8 cellular contexts compared by ENCODE assay signal in genomic region chr9:89606049-89606481, GRCh38. TPM values are rescaled to one million over a fixed set of nuclear protein-coding genes. Genes with fewer than 3 reads are reported as not detected.
DNase-seq lines count a peak whose midpoint lies in the region; ATAC-seq and TF ChIP-seq lines count a peak whose summit lies in the region.

No MANE protein-coding gene starts in this region.

- no peaks in the 10 kb centered on the region for H4K20me1 ChIP-seq in hepatocyte (ENCODE audit: insufficient read depth, poor library complexity, severe bottlenecking)

- H3K79me2 ChIP-seq in hepatocyte = peaks cover 8% of the 10 kb centered on the region

- H3K27ac ChIP-seq in hepatocyte = peak overlapping the region; percentile 89

- peak; percentile 87 for DNase-seq in AG20443 (ENCODE audit: low spot score)
- DNase-seq in T-helper 2 cell = peak in 4 of 5 experiments; percentile 18 to 55 (median 25)
- peak; percentile 87 for DNase-seq in hepatocyte (ENCODE audit: low spot score)
- DNase-seq in posterior cingulate gyrus = peak; percentile 44 to 93 (median 58)

- H3K4me3 Mint-ChIP-seq in brain = peak overlapping the region; percentile 88 to 98 (median 93)

- TF ChIP-seq CTCF in brain (conservative IDR thresholded peaks at IDR 0.05) (no peak), hepatocyte (IDR thresholded peaks at IDR 0.05; ENCODE audit: poor library complexity) (no peak)

- ATAC-seq in HG02642 (IDR thresholded peaks at IDR 0.05; ENCODE audit: poor library complexity, unreplicated experiment) (peak; percentile 16), GM21367 (IDR thresholded peaks at IDR 0.05; ENCODE audit: unreplicated experiment) (no peak), GM18867 (IDR thresholded peaks at IDR 0.05; ENCODE audit: unreplicated experiment) (no peak)

- peak overlapping the region; percentile 78 to 99 (median 95) for H3K27ac Mint-ChIP-seq in brain

- H3K4me1 ChIP-seq in hepatocyte (ENCODE audit: insufficient read depth) = peaks cover 27% of the 10 kb centered on the region

- no peaks in the 10 kb centered on the region for H3K9me2 ChIP-seq in hepatocyte (replicated peaks; ENCODE audit: insufficient read depth)

- H3K4me3 ChIP-seq in hepatocyte = peak overlapping the region; percentile 92

- H3K36me3 ChIP-seq in hepatocyte (replicated peaks; ENCODE audit: insufficient read depth, low read depth) = no peaks in the 10 kb centered on the region

- whole genome bisulfite sequencing in hepatocyte (ENCODE audit: low lambda C conversion rate, missing lambda C conversion rate) = 2% methylated on average over 36 of the region's 36 CpGs

- peaks cover 0 to 3% (median 3%) of the 10 kb centered on the region in 5 experiments for H3K9me3 Mint-ChIP-seq in brain

- H3K4me1 Mint-ChIP-seq in brain = peaks cover 49% of the 10 kb centered on the region

- no peaks in the 10 kb centered on the region for H3K9me3 ChIP-seq in hepatocyte (ENCODE audit: low read depth)

- intact Hi-C loops in posterior cingulate gyrus (cut with DNase I) = loop anchor here (2.0 to 10.0 kb wide), 3 partner anchors 55 to 399 kb away; no protein-coding TSS in a partner anchor

- peaks cover 13% of the 10 kb centered on the region for H3K36me3 Mint-ChIP-seq in brain

- H3K27me3 ChIP-seq in hepatocyte = no peaks in the 10 kb centered on the region

- peak overlapping the region; percentile 96 for H3K4me2 ChIP-seq in hepatocyte

- H3K27me3 Mint-ChIP-seq in brain = peaks cover 56% of the 10 kb centered on the region

- H2AFZ ChIP-seq in hepatocyte = peak overlapping the region; percentile 26

RNA-seq across cellular contexts. Expression of gene GADD45G, which starts 1.3 kb away (rescaled TPM):
- polyA plus RNA-seq in brain (ENCODE audit: insufficient read depth, low read depth, low replicate concordance) (46.7 TPM), hepatocyte (45.1 and 47.8 TPM in 2 replicates)
- 14.7 and 15.7 TPM in 2 replicates for total RNA-seq in hepatocyte

Comparison
In these comparisons a context has a peak if more than half of its experiments do, and no peak if none do; other contexts are left out.
1. DNase-seq: peak in every context shown above with its lines; median percentile 87 in AG20443; 87 in hepatocyte; 58 in posterior cingulate gyrus; 25 in T-helper 2 cell.